ENCODE assay signal across 22 cellular contexts in the genomic region with DNA sequence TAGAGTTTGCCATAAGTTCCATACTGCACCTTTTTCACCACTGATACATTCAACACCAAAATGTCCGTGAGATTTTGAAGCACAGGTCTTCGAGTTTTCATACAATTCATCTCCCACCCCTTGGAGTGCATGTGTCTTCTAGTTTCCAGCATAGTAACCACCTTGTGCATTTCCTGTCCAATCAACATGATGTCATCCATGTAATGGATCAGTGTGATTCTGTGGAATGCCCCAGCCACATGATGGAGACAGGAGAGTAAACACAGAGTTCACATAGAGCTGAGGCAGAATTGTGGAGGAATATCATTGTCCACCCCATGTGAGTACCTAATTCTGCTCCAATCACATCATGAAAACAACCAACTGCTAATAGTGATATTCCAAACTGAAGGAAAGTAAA.
"Had no signal": no experiment of that assay in that cellular context is flagged by ENCODE, and none has a peak within 500 bp of the region (broad histone marks: within the 10 kb centered on the region; RNA-seq: fewer than 3 reads in every experiment).

No MANE protein-coding gene starts in this region.

- H3K4me1 ChIP-seq: heart right ventricle, left ventricle myocardium inferior, lower lobe of right lung, right atrium auricular region, upper lobe of right lung, vagina had no signal

- H3K9me3 ChIP-seq: heart right ventricle, left ventricle myocardium inferior, lower lobe of right lung, right atrium auricular region, upper lobe of right lung, vagina had no signal

- ATAC-seq: esophagus mucosa, heart right ventricle, left cardiac atrium, lower lobe of right lung, natural killer cell, upper lobe of right lung had no signal

- H3K4me1 Mint-ChIP-seq: endodermal cell, memory B cell, mesothelial cell of epicardium, natural killer cell, neural crest cell had no signal

- H3K27ac Mint-ChIP-seq: endodermal cell, memory B cell, mesothelial cell of epicardium, natural killer cell had no signal

- H3K4me3 ChIP-seq: coronary artery, heart right ventricle, left ventricle myocardium inferior, lower lobe of right lung, right atrium auricular region, upper lobe of right lung, vagina had no signal

- H3K36me3 ChIP-seq: heart right ventricle, left ventricle myocardium inferior, lower lobe of right lung, right atrium auricular region, upper lobe of right lung, vagina had no signal

- H3K27ac ChIP-seq: coronary artery, heart right ventricle, left ventricle myocardium inferior, lower lobe of right lung, right atrium auricular region, upper lobe of right lung, vagina had no signal

- H3K27me3 ChIP-seq: heart right ventricle, right atrium auricular region, upper lobe of right lung, vagina had no signal

- H3K4me3 Mint-ChIP-seq: endodermal cell, memory B cell, mesothelial cell of epicardium, natural killer cell, neural crest cell had no signal

- H3K27me3 Mint-ChIP-seq: memory B cell had no signal

- H3K9me3 Mint-ChIP-seq: endodermal cell had no signal

- H3K36me3 Mint-ChIP-seq: memory B cell, mesothelial cell of epicardium, natural killer cell had no signal

- DNase-seq: effector CD4-positive, alpha-beta T cell; endodermal cell; heart right ventricle; hypothalamus; islet precursor cell; left cardiac atrium; left ventricle myocardium inferior; lower lobe of right lung; natural killer cell; posterior cingulate gyrus; small intestine; stimulated activated CD4-positive, alpha-beta T cell treated with anti-CD3 and anti-CD28 coated beads, Interleukin-12 subunit alpha, Interleukin-12 subunit beta, amount 100 ng/mL, for 4 hours; stimulated activated CD4-positive, alpha-beta T cell treated with anti-CD3 and anti-CD28 coated beads, Interleukin-2, amount 100 ng/mL, for 48 hours; stimulated activated naive CD4-positive, alpha-beta T cell treated with Interleukin-2 at 50 U/mL for 16 hours; upper lobe of right lung had no signal
